19 cellular contexts compared by ENCODE assay signal in genomic region chr14:102518063-102518648, GRCh38. TPM values are rescaled to one million over a fixed set of nuclear protein-coding genes. Genes with fewer than 3 reads are reported as not detected.
DNase-seq lines count a peak whose midpoint lies in the region; ATAC-seq and TF ChIP-seq lines count a peak whose summit lies in the region.
"Had no signal": no experiment of that assay in that cellular context is flagged by ENCODE, and none has a peak within 500 bp of the region (broad histone marks: within the 10 kb centered on the region; RNA-seq: fewer than 3 reads in every experiment).

No MANE protein-coding gene starts in this region.

- H3K4me1 Mint-ChIP-seq in activated CD8-positive, alpha-beta T cell treated with anti-CD3 and anti-CD28 coated beads, Interleukin-2, amount 10 ng/mL, durations not matched to agents 7 days and 5 days (ENCODE audit: low read depth): peaks cover 14% of the 10 kb centered on the region
- H3K4me1 Mint-ChIP-seq in activated CD8-positive, alpha-beta T cell treated with anti-CD3 and anti-CD28 coated beads for 36 hours (ENCODE audit: low read depth): peaks cover 6% of the 10 kb centered on the region
- H3K4me1 Mint-ChIP-seq in glutamatergic neuron (ENCODE audit: low read depth, unreplicated experiment) (peaks cover 6% of the 10 kb centered on the region), osteocyte (ENCODE audit: unreplicated experiment) (peaks cover 7% of the 10 kb centered on the region)

- peak overlapping the region; percentile 66 for H3K4me3 Mint-ChIP-seq in activated CD8-positive, alpha-beta T cell treated with anti-CD3 and anti-CD28 coated beads, Interleukin-2, amount 10 ng/mL, durations not matched to agents 7 days and 5 days
- no peak overlapping the region for H3K4me3 Mint-ChIP-seq in activated CD8-positive, alpha-beta T cell treated with anti-CD3 and anti-CD28 coated beads for 36 hours
- H3K4me3 Mint-ChIP-seq in glutamatergic neuron (ENCODE audit: unreplicated experiment) (peak overlapping the region; percentile 71), osteocyte (ENCODE audit: unreplicated experiment) (peak overlapping the region; percentile 73)

- H3K4me3 ChIP-seq in SK-N-MC: no peak overlapping the region

- POLR2A ChIA-PET in activated CD8-positive, alpha-beta T cell treated with anti-CD3 and anti-CD28 coated beads, Interleukin-2, amount 10 ng/mL, durations not matched to agents 7 days and 5 days (lab: Charles Lee): no interaction called here
- POLR2A ChIA-PET in activated CD8-positive, alpha-beta T cell treated with anti-CD3 and anti-CD28 coated beads for 36 hours (lab: Charles Lee): interaction anchor here (0.6 kb wide), 1 partner anchor 181 kb away, joined by 4 read pairs; no protein-coding TSS in a partner anchor

- H3K36me3 ChIP-seq in SK-N-MC (ENCODE audit: insufficient read depth, low read length): no peaks in the 10 kb centered on the region
- H3K36me3 ChIP-seq: esophagus muscularis mucosa, suprapubic skin, WERI-Rb-1 had no signal

- intact Hi-C loops in activated CD8-positive, alpha-beta T cell treated with anti-CD3 and anti-CD28 coated beads for 36 hours (cut with micrococcal nuclease): no loop called here

- no peak for ATAC-seq in activated CD8-positive, alpha-beta T cell treated with anti-CD3 and anti-CD28 coated beads, Interleukin-2, amount 10 ng/mL, durations not matched to agents 7 days and 5 days
- ATAC-seq in activated CD8-positive, alpha-beta T cell treated with anti-CD3 and anti-CD28 coated beads for 36 hours: no peak

- no peaks in the 10 kb centered on the region for H3K36me3 Mint-ChIP-seq in activated CD8-positive, alpha-beta T cell treated with anti-CD3 and anti-CD28 coated beads, Interleukin-2, amount 10 ng/mL, durations not matched to agents 7 days and 5 days (ENCODE audit: low read depth)
- no peaks in the 10 kb centered on the region for H3K36me3 Mint-ChIP-seq in activated CD8-positive, alpha-beta T cell treated with anti-CD3 and anti-CD28 coated beads for 36 hours (ENCODE audit: low read depth)
- H3K36me3 Mint-ChIP-seq in glutamatergic neuron (ENCODE audit: unreplicated experiment): no peaks in the 10 kb centered on the region
- H3K36me3 Mint-ChIP-seq in osteocyte (ENCODE audit: unreplicated experiment): no peaks in the 10 kb centered on the region

- H3K27ac Mint-ChIP-seq in activated CD8-positive, alpha-beta T cell treated with anti-CD3 and anti-CD28 coated beads, Interleukin-2, amount 10 ng/mL, durations not matched to agents 7 days and 5 days: no peak overlapping the region
- H3K27ac Mint-ChIP-seq in activated CD8-positive, alpha-beta T cell treated with anti-CD3 and anti-CD28 coated beads for 36 hours: no peak overlapping the region
- H3K27ac Mint-ChIP-seq in glutamatergic neuron (ENCODE audit: unreplicated experiment) (no peak overlapping the region), osteocyte (ENCODE audit: unreplicated experiment) (no peak overlapping the region)

- CTCF ChIA-PET in activated CD8-positive, alpha-beta T cell treated with anti-CD3 and anti-CD28 coated beads, Interleukin-2, amount 10 ng/mL, durations not matched to agents 7 days and 5 days (lab: Charles Lee): interaction anchor here (1.1 to 2.5 kb wide), 4 partner anchors 77 to 200 kb away, joined by 3 to 10 read pairs (median 5); partner anchors contain the start of gene ZNF839
- CTCF ChIA-PET in activated CD8-positive, alpha-beta T cell treated with anti-CD3 and anti-CD28 coated beads for 36 hours (lab: Charles Lee): interaction anchor here (0.5 to 1.2 kb wide), 2 partner anchors 80 to 81 kb away, joined by 3 to 7 read pairs; no protein-coding TSS in a partner anchor

- no peak for TF ChIP-seq CTCF in activated CD8-positive, alpha-beta T cell treated with anti-CD3 and anti-CD28 coated beads for 36 hours (IDR thresholded peaks at IDR 0.05)
- TF ChIP-seq CTCF in glutamatergic neuron (IDR thresholded peaks at IDR 0.05; ENCODE audit: partially characterized antibody, unreplicated experiment) (no peak), osteocyte (IDR thresholded peaks at IDR 0.05) (no peak)

- H3K27ac ChIP-seq in SK-N-MC: peak overlapping the region; percentile 1

- no peaks in the 10 kb centered on the region for H3K9me3 ChIP-seq in SK-N-MC (ENCODE audit: low read depth, low read length)
- H3K9me3 ChIP-seq: esophagus muscularis mucosa, suprapubic skin had no signal

- H3K9me3 Mint-ChIP-seq in activated CD8-positive, alpha-beta T cell treated with anti-CD3 and anti-CD28 coated beads, Interleukin-2, amount 10 ng/mL, durations not matched to agents 7 days and 5 days (ENCODE audit: insufficient read depth): no peaks in the 10 kb centered on the region
- no peaks in the 10 kb centered on the region for H3K9me3 Mint-ChIP-seq in activated CD8-positive, alpha-beta T cell treated with anti-CD3 and anti-CD28 coated beads for 36 hours
- peaks cover 5% of the 10 kb centered on the region for H3K9me3 Mint-ChIP-seq in glutamatergic neuron (ENCODE audit: unreplicated experiment)
- no peaks in the 10 kb centered on the region for H3K9me3 Mint-ChIP-seq in osteocyte (ENCODE audit: unreplicated experiment)

- no peak for DNase-seq in activated CD8-positive, alpha-beta T cell treated with anti-CD3 and anti-CD28 coated beads, Interleukin-2, amount 10 ng/mL, durations not matched to agents 7 days and 5 days
- no peak for DNase-seq in activated CD8-positive, alpha-beta T cell treated with anti-CD3 and anti-CD28 coated beads for 36 hours
- no peak for DNase-seq in SK-N-MC (ENCODE audit: low read depth, low spot score)
- no peak for DNase-seq in glutamatergic neuron
- DNase-seq in osteocyte (ENCODE audit: extremely low spot score, unreplicated experiment): no peak
- DNase-seq in effector CD4-positive, alpha-beta T cell: no peak
- no peak for DNase-seq in AG20443 (ENCODE audit: low spot score)
- DNase-seq in cerebellum (ENCODE audit: low spot score): no peak
- DNase-seq: activated CD8-positive, alpha-beta memory T cell treated with anti-CD3 and anti-CD28 coated beads, Interleukin-2, amount 50 U/mL, for 4 hours; amniotic stem cell; Calu3; cortex of kidney; head of caudate nucleus; NCI-H1694 treated with DMSO at 0.1 percent for 48 hours; NCI-H446; OCI-M1 had no signal

- H3K9ac ChIP-seq in SK-N-MC (ENCODE audit: insufficient read length): no peak overlapping the region

- peaks cover 20% of the 10 kb centered on the region for H3K27me3 Mint-ChIP-seq in activated CD8-positive, alpha-beta T cell treated with anti-CD3 and anti-CD28 coated beads, Interleukin-2, amount 10 ng/mL, durations not matched to agents 7 days and 5 days (ENCODE audit: low read depth)
- no peaks in the 10 kb centered on the region for H3K27me3 Mint-ChIP-seq in activated CD8-positive, alpha-beta T cell treated with anti-CD3 and anti-CD28 coated beads for 36 hours
- H3K27me3 Mint-ChIP-seq in glutamatergic neuron (ENCODE audit: unreplicated experiment) (peaks cover 2% of the 10 kb centered on the region), osteocyte (ENCODE audit: unreplicated experiment) (no peaks in the 10 kb centered on the region)

RNA-seq across cellular contexts. Expression of gene ANKRD9, which starts 8.6 kb away (rescaled TPM):
- total RNA-seq in activated CD8-positive, alpha-beta T cell treated with anti-CD3 and anti-CD28 coated beads, Interleukin-2, amount 10 ng/mL, durations not matched to agents 7 days and 5 days: 1 to 10 TPM; 9.7 to 10.0 TPM
- total RNA-seq in activated CD8-positive, alpha-beta T cell treated with anti-CD3 and anti-CD28 coated beads for 36 hours: 10 to 100 TPM; 15.0 to 16.9 TPM
- 3.5 TPM for total RNA-seq in glutamatergic neuron (ENCODE audit: unreplicated experiment)
- total RNA-seq in osteocyte: 12.6 and 13.6 TPM in 2 replicates
- 7.3 TPM for total RNA-seq in cerebellum
